ENCODE assay signal across 33 cellular contexts in the genomic region with DNA sequence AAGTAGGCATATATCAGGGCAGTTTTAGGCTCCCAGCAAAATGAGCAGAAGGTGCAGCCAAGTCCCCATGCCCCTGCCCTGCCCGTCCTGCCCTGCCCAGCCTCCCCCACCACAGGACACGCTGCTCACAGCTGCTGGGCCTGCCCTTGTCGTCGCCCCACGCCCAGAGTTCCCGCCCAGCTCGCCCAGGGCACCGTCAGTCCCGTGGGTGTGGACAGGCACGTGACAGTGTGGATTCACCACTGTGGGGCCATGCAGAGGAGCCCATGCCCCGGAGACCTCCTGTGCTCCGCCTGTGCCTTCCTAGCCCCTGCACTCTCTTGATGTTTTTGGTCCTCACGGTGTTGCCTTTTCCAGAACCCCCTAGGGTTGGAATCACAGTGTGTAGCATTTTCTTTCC. TPM values are rescaled to one million over a fixed set of nuclear protein-coding genes. Genes with fewer than 3 reads are reported as not detected.
DNase-seq lines count a peak whose midpoint lies in the region; ATAC-seq, FAIRE-seq and TF ChIP-seq lines count a peak whose summit lies in the region.
"Had no signal": no experiment of that assay in that cellular context is flagged by ENCODE, and none has a peak within 500 bp of the region (broad histone marks: within the 10 kb centered on the region; RNA-seq: fewer than 3 reads in every experiment).

No MANE protein-coding gene starts in this region.

- peaks cover 33% of the 10 kb centered on the region for H3K4me1 ChIP-seq in HepG2 (ENCODE audit: insufficient read depth, low read length)
- peaks cover 0 to 21% (median 7%) of the 10 kb centered on the region in 4 donors for H3K4me1 ChIP-seq in right lobe of liver
- H3K4me1 ChIP-seq in K562 (replicated peaks in 1 of 2; ENCODE audit: control insufficient read depth in 2 of 2, insufficient read depth in 2 of 2, low read length in 2 of 2), result peaks cover 21 to 70% of the 10 kb centered on the region in 2 experiments
- peaks cover 18% of the 10 kb centered on the region for H3K4me1 ChIP-seq in mesenchymal stem cell (ENCODE audit: control insufficient read depth, insufficient read depth, low read depth, low read length)
- H3K4me1 ChIP-seq in transverse colon, result peaks cover 22 to 37% (median 26%) of the 10 kb centered on the region in 4 donors
- H3K4me1 ChIP-seq in pancreas, result peaks cover 0 to 21% (median 6%) of the 10 kb centered on the region in 3 donors

- intact Hi-C loops in HepG2 (cut with micrococcal nuclease; ENCODE audit: unreplicated experiment) (no loop called here), right lobe of liver (cut with DNase I) (no loop called here), K562 (cut with micrococcal nuclease) (no loop called here), transverse colon (cut with DNase I; ENCODE audit: low total_unique reads) (no loop called here), pancreas (cut with DNase I) (no loop called here)

- H3K27me3 ChIP-seq in HepG2 (ENCODE audit: control insufficient read depth in 1 of 2, insufficient read depth in 2 of 2, low read length in 2 of 2) (no peaks in the 10 kb centered on the region), right lobe of liver (no peaks in the 10 kb centered on the region), K562 (ENCODE audit: control insufficient read depth in 2 of 2, insufficient read depth in 2 of 2, low read length in 2 of 2) (no peaks in the 10 kb centered on the region), mesenchymal stem cell (ENCODE audit: control insufficient read depth in 1 of 2, insufficient read depth in 1 of 2, low read length in 2 of 2) (no peaks in the 10 kb centered on the region), transverse colon (no peaks in the 10 kb centered on the region), pancreas (no peaks in the 10 kb centered on the region)
- H3K27me3 ChIP-seq: breast epithelium, stomach had no signal

- H3K9me3 ChIP-seq in HepG2 (ENCODE audit: low read length), result no peaks in the 10 kb centered on the region
- H3K9me3 ChIP-seq in right lobe of liver, result no peaks in the 10 kb centered on the region
- no peaks in the 10 kb centered on the region for H3K9me3 ChIP-seq in K562 (replicated peaks; ENCODE audit: control insufficient read depth, insufficient read depth, low read depth, low read length)
- H3K9me3 ChIP-seq in mesenchymal stem cell (ENCODE audit: control insufficient read depth, low read length), result no peaks in the 10 kb centered on the region
- H3K9me3 ChIP-seq in transverse colon, result no peaks in the 10 kb centered on the region
- H3K9me3 ChIP-seq in pancreas, result no peaks in the 10 kb centered on the region
- H3K9me3 ChIP-seq: A549, breast epithelium, left ventricle myocardium inferior, stomach had no signal

- BruUV-seq in HepG2 (replicated peaks; lab: Mats Ljungman, UMichigan) (no TSS peak), K562 (replicated peaks; lab: Mats Ljungman, UMichigan) (no TSS peak)

- no peak for TF ChIP-seq RAD21 in HepG2 (CRISPR knock-in tag; IDR thresholded peaks at IDR 0.05)
- no peak for TF ChIP-seq RAD21 in K562 (CRISPR knock-in tag; conservative IDR thresholded peaks at IDR 0.05 in 1 of 2, IDR thresholded peaks at IDR 0.05 in 1 of 2)

- H3K9ac ChIP-seq in HepG2 (ENCODE audit: insufficient read depth, low read depth, low read length) (no peak overlapping the region), K562 (ENCODE audit: insufficient read depth in 1 of 2, low read depth in 2 of 2, low read length in 2 of 2) (peak overlapping the region in 1 of 2 experiments; percentile 41; a peak in 2 of 4 replicates), mesenchymal stem cell (ENCODE audit: low read length) (no peak overlapping the region)

- H4K8ac ChIP-seq in mesenchymal stem cell (ENCODE audit: low read length), result no peak overlapping the region

- peak overlapping the region; percentile 37 to 85 for H2BK12ac ChIP-seq in mesenchymal stem cell (ENCODE audit: low read length in 2 of 2)

- 86% methylated on average over 4 of the region's 13 CpGs for WGBS in HepG2 (ENCODE audit: low lambda C conversion rate)
- WGBS in right lobe of liver (ENCODE audit: insufficient coverage, low coverage, low lambda C conversion rate, missing lambda C conversion rate), result 81% methylated on average over 2 of the region's 13 CpGs
- 79% methylated on average over 13 of the region's 13 CpGs for WGBS in K562 (ENCODE audit: insufficient coverage, low coverage, missing lambda C conversion rate)
- 95% methylated on average over 13 of the region's 13 CpGs for WGBS in mesenchymal stem cell
- 67 to 80% methylated on average over 1 to 13 of the region's 13 CpGs for WGBS in transverse colon (ENCODE audit: low coverage in 1 of 2), 2 donors
- 87 to 88% methylated on average over 13 of the region's 13 CpGs for WGBS in pancreas, 2 donors

- FAIRE-seq in HepG2 (lab: Jason Lieb, UNC), result no peak
- no peak for FAIRE-seq in K562 (lab: Jason Lieb, UNC)
- no peak for FAIRE-seq in pancreas (lab: Jason Lieb, UNC)
- FAIRE-seq: A549, endothelial cell of umbilical vein, islet of Langerhans had no signal

- H3K14ac ChIP-seq in mesenchymal stem cell (ENCODE audit: low read length in 2 of 2), result no peak overlapping the region

- H3K4me2 ChIP-seq in HepG2 (ENCODE audit: low read depth, low read length) (no peak overlapping the region), K562 (ENCODE audit: insufficient read depth, low read length) (no peak overlapping the region), mesenchymal stem cell (ENCODE audit: low read length, poor library complexity, severe bottlenecking) (no peak overlapping the region)
- H3K4me2 ChIP-seq: A549, smooth muscle cell had no signal

- in situ Hi-C loops in HepG2 (cut with HindIII; ENCODE audit: extremely low pct_ligation_motif_present, low pct_unique_long_range_greater_than_20kb) (loop anchor here (25.0 kb wide), 1 partner anchor 325 kb away; no protein-coding TSS in a partner anchor), K562 (cut with MboI) (loop anchor here (25.0 kb wide), 1 partner anchor 350 kb away; a partner anchor contains a TSS), transverse colon (cut with MboI; ENCODE audit: low pct_ligation_motif_present in 1 of 4, low pct_unique_long_range_greater_than_20kb in 1 of 4, low sequenced_read_pairs in 3 of 4) (loop anchor here in 2 of 4 donors (25.0 kb wide), 2 partner anchors 350 to 600 kb away; a partner anchor contains a TSS)

- no peak overlapping the region for H3K4me3 ChIP-seq in HepG2 (replicated peaks in 1 of 3; ENCODE audit: insufficient read depth in 1 of 3, low read depth in 2 of 3, low read length in 3 of 3)
- no peak overlapping the region for H3K4me3 ChIP-seq in right lobe of liver
- no peak overlapping the region for H3K4me3 ChIP-seq in K562
- no peak overlapping the region for H3K4me3 ChIP-seq in mesenchymal stem cell (ENCODE audit: insufficient read depth in 1 of 2, low read depth in 1 of 2, low read length in 2 of 2)
- no peak overlapping the region for H3K4me3 ChIP-seq in transverse colon
- H3K4me3 ChIP-seq in pancreas, result no peak overlapping the region
- H3K4me3 ChIP-seq: A549, breast epithelium, left ventricle myocardium inferior, smooth muscle cell, stomach had no signal

- no peak overlapping the region for H2AK5ac ChIP-seq in mesenchymal stem cell (ENCODE audit: low read length, severe bottlenecking)

- TF ChIP-seq EP300 in HepG2 (IDR thresholded peaks at IDR 0.05; ENCODE audit: low read depth in 2 of 2, low read length in 2 of 2) (no peak), HepG2 (CRISPR knock-in tag; IDR thresholded peaks at IDR 0.05; ENCODE audit: borderline replicate concordance) (no peak), K562 (IDR thresholded peaks at IDR 0.05; ENCODE audit: low read length) (no peak), transverse colon (IDR thresholded peaks at IDR 0.05; ENCODE audit: low read depth) (no peak)

- DNase-seq in HepG2 (ENCODE audit: low spot score) (no peak), right lobe of liver (no peak), K562 (ENCODE audit: extremely low read depth in 1 of 4, low spot score in 3 of 4) (no peak), mesenchymal stem cell (no peak), transverse colon (peak; percentile 49), NCI-H2081 (lab: John Stamatoyannopoulos, UW) (no peak), pancreas (no peak)
- DNase-seq in activated CD4-positive, alpha-beta T cell treated with anti-CD3 and anti-CD28 coated beads, Interleukin-2, amount 50 U/mL, for 48 hours, result no peak
- DNase-seq: activated CD4-positive, alpha-beta T cell treated with anti-CD3 and anti-CD28 coated beads for 4 hours; AML-193; anterior cingulate cortex; COR-L47; DMS53; H9; Karpas-422; left ventricle myocardium inferior; midbrain; naive thymus-derived CD4-positive, alpha-beta T cell; NCI-H1930; NCI-H226; NCI-H748 treated with DMSO at 0.1 percent for 48 hours; SHP77 treated with DMSO at 0.1 percent for 48 hours; stimulated activated CD4-positive, alpha-beta T cell treated with anti-CD3 and anti-CD28 coated beads, Interleukin-1b, Interleukin-23, amount 100 ng/mL, for 48 hours; stomach; SW 1271 had no signal

- TF ChIP-seq CTCF in HepG2 (CRISPR knock-in tag; IDR thresholded peaks at IDR 0.05) (no peak), right lobe of liver (IDR thresholded peaks at IDR 0.05) (no peak), K562 (IDR thresholded peaks at IDR 0.05 in 2 of 3, conservative IDR thresholded peaks at IDR 0.05 in 1 of 3; ENCODE audit: insufficient read depth in 2 of 3, low read depth in 1 of 3, low read length in 3 of 3) (no peak), transverse colon (IDR thresholded peaks at IDR 0.05) (no peak), pancreas (IDR thresholded peaks at IDR 0.05) (no peak)

- peaks cover 5 to 15% of the 10 kb centered on the region in 2 experiments for H3K36me3 ChIP-seq in HepG2 (replicated peaks in 1 of 2; ENCODE audit: control insufficient read depth in 1 of 2, insufficient read depth in 2 of 2, low read length in 2 of 2)
- no peaks in the 10 kb centered on the region for H3K36me3 ChIP-seq in right lobe of liver
- H3K36me3 ChIP-seq in K562 (ENCODE audit: control insufficient read depth, insufficient read depth, low read length), result peaks cover 22% of the 10 kb centered on the region
- H3K36me3 ChIP-seq in mesenchymal stem cell (ENCODE audit: control insufficient read depth in 1 of 2, insufficient read depth in 2 of 2, low read depth in 1 of 2, low read length in 2 of 2), result peaks cover 0 to 78% of the 10 kb centered on the region in 2 experiments
- no peaks in the 10 kb centered on the region for H3K36me3 ChIP-seq in transverse colon
- H3K36me3 ChIP-seq in pancreas, result no peaks in the 10 kb centered on the region
- H3K36me3 ChIP-seq: breast epithelium had no signal

- peaks cover 34% of the 10 kb centered on the region for H3K79me1 ChIP-seq in mesenchymal stem cell (replicated peaks; ENCODE audit: low read length, poor library complexity, severe bottlenecking)

- no peaks in the 10 kb centered on the region for H4K20me1 ChIP-seq in HepG2 (ENCODE audit: insufficient read depth, low read length)
- H4K20me1 ChIP-seq in K562 (replicated peaks; ENCODE audit: control insufficient read depth, insufficient read depth, low read length), result no peaks in the 10 kb centered on the region

- peaks cover 15% of the 10 kb centered on the region for H3K79me2 ChIP-seq in HepG2 (ENCODE audit: insufficient read depth, low read length)
- H3K79me2 ChIP-seq in K562 (ENCODE audit: control insufficient read depth, insufficient read depth, low read length), result peaks cover 23% of the 10 kb centered on the region

- no peaks in the 10 kb centered on the region for H3K9me1 ChIP-seq in K562 (ENCODE audit: control insufficient read depth, insufficient read depth, low read length)

- peak overlapping the region in 1 of 2 experiments; percentile 35 for H3K4ac ChIP-seq in mesenchymal stem cell (ENCODE audit: low read depth in 1 of 2, low read length in 2 of 2)

- peak overlapping the region; percentile 43 for H4K91ac ChIP-seq in mesenchymal stem cell (ENCODE audit: low read length)

- no peak overlapping the region for H3K23ac ChIP-seq in mesenchymal stem cell (ENCODE audit: low read length in 2 of 2)

- H3K18ac ChIP-seq in mesenchymal stem cell (ENCODE audit: low read depth in 1 of 2, low read length in 2 of 2), result no peak overlapping the region

- no peak overlapping the region for H2BK5ac ChIP-seq in mesenchymal stem cell (ENCODE audit: low read depth, low read length, poor library complexity, severe bottlenecking)

- POLR2A ChIA-PET in HepG2 (lab: Yijun Ruan, JAX) (no interaction called here), K562 (lab: Yijun Ruan, JAX) (interaction anchor here (0.6 to 1.6 kb wide), 2 partner anchors 13 to 264 kb away, joined by 3 to 8 read pairs; no protein-coding TSS in a partner anchor)

- ATAC-seq in HepG2 (no peak), right lobe of liver (no peak), K562 (no peak), pancreas (no peak)
- ATAC-seq: A549; activated T-helper 17 cell treated with anti-CD3 and anti-CD28 coated beads, Interleukin-2, amount 50 U/mL, for 72 hours; naive thymus-derived CD4-positive, alpha-beta T cell; Panc1 had no signal

- H2BK15ac ChIP-seq in mesenchymal stem cell (ENCODE audit: low read depth, poor library complexity, severe bottlenecking), result no peak overlapping the region

- TF ChIP-seq POLR2A in HepG2 (IDR thresholded peaks at IDR 0.05; ENCODE audit: insufficient read depth in 1 of 2, low read depth in 2 of 2, low read length in 2 of 2) (no peak), right lobe of liver (IDR thresholded peaks at IDR 0.05) (no peak), K562 (conservative IDR thresholded peaks at IDR 0.05) (no peak), transverse colon (IDR thresholded peaks at IDR 0.05) (no peak)

- H3K27ac ChIP-seq in HepG2 (ENCODE audit: extremely low read length, insufficient read depth, low read length) (no peak overlapping the region), right lobe of liver (no peak overlapping the region), K562 (ENCODE audit: extremely low read depth, low read depth, low read length) (no peak overlapping the region), mesenchymal stem cell (ENCODE audit: low read length, poor library complexity, severe bottlenecking) (no peak overlapping the region), transverse colon (no peak overlapping the region), pancreas (no peak overlapping the region)
- H3K27ac ChIP-seq: A549, breast epithelium, HL-60, left ventricle myocardium inferior had no signal

- H2AFZ ChIP-seq in HepG2 (ENCODE audit: low read length) (no peak overlapping the region), K562 (ENCODE audit: low read depth, low read length) (no peak overlapping the region), mesenchymal stem cell (ENCODE audit: low read depth, low read length) (no peak overlapping the region)

- H2BK120ac ChIP-seq in mesenchymal stem cell (ENCODE audit: low read depth, low read length), result no peak overlapping the region

- CTCF ChIA-PET in HepG2 (lab: Yijun Ruan, JAX; ENCODE audit: low intra/inter-chr PET ratio, low total read pairs) (no interaction called here), K562 (lab: Yijun Ruan, JAX; ENCODE audit: low intra/inter-chr PET ratio) (no interaction called here)

RNA-seq across cellular contexts. Expression of a gene that starts 7.0 kb away (rescaled TPM):
- total RNA-seq in HepG2 (2016; rRNA removed; fragmentation: Illumina TruSeq; extraction: Trizol) (10.4 and 10.8 TPM in 2 replicates), right lobe of liver (10 to 100 TPM; 18.9 to 26.0 (median 24.4) TPM), K562 (2014; rRNA removed) (74.4 and 79.5 TPM in 2 replicates), K562 (2014; rRNA removed; fragmentation: Illumina TruSeq; extraction: Trizol) (4.5 and 5.2 TPM in 2 replicates), K562 (2015; rRNA removed; fragmentation: Illumina TruSeq; extraction: Trizol) (13.7 and 15.9 TPM in 2 replicates), K562 (2021) (142 TPM in 2 replicates), transverse colon (10 to 100 TPM; 19.4 to 84.5 (median 34.9) TPM), pancreas (10 to 100 TPM; 17.2 to 35.9 (median 22.3) TPM)
- 25.8 and 31.3 TPM in 2 replicates for total RNA-seq in HepG2 (2016; cell fraction: cytosol; rRNA removed; fragmentation: Illumina TruSeq; extraction: Trizol; ENCODE audit: low read depth)
- total RNA-seq in HepG2 (2016; cell fraction: insoluble cytoplasmic fraction; rRNA removed; fragmentation: Illumina TruSeq; extraction: Trizol), result 9.1 and 10.5 TPM in 2 replicates
- 30.5 and 36.7 TPM in 2 replicates for total RNA-seq in HepG2 (2016; cell fraction: membrane; rRNA removed; fragmentation: Illumina TruSeq; extraction: Trizol)
- total RNA-seq in HepG2 (2016; cell fraction: nucleus; rRNA removed; fragmentation: Illumina TruSeq; extraction: Trizol), result 7.4 and 9.0 TPM in 2 replicates
- polyA plus RNA-seq in HepG2 (2011; rRNA removed) (9.6 and 14.4 TPM in 2 replicates), K562 (2011; rRNA removed) (9.9 and 13.5 TPM in 2 replicates), K562 (2014; fragmentation: Illumina TruSeq; extraction: Trizol) (8.4 and 22.6 TPM in 2 replicates), K562 (2014; fragmentation: Nextera tagmentation; extraction: Ambion mirVana) (1 to 10 TPM in 1 of 2 experiments, under 1 TPM in 1; 0.58 to 1.0 TPM), K562 (2014; rRNA removed) (143 and 153 TPM in 2 replicates), pancreas (10 to 100 TPM; 56.1 to 75.6 TPM)
- 8.7 and 21.7 TPM in 2 replicates for polyA plus RNA-seq in HepG2 (2011; cell fraction: cytosol; rRNA removed)
- polyA plus RNA-seq in HepG2 (2011; cell fraction: nucleus; rRNA removed), result 37.4 and 44.6 TPM in 2 replicates
- 24.2 and 24.5 TPM in 2 replicates for polyA plus RNA-seq in HepG2 (2012)
- polyA plus RNA-seq in HepG2 (2016; cell fraction: cytosol; fragmentation: Illumina TruSeq; extraction: Trizol; ENCODE audit: low read depth), result 237 and 239 TPM in 2 replicates
- 38.7 and 46.2 TPM in 2 replicates for polyA plus RNA-seq in HepG2 (2016; cell fraction: insoluble cytoplasmic fraction; fragmentation: Illumina TruSeq; extraction: Trizol; ENCODE audit: low read depth)
- polyA plus RNA-seq in HepG2 (2016; cell fraction: membrane; fragmentation: Illumina TruSeq; extraction: Trizol; ENCODE audit: low read depth), result 156 and 163 TPM in 2 replicates
- 44.5 and 50.9 TPM in 2 replicates for polyA plus RNA-seq in HepG2 (2016; cell fraction: nucleus; fragmentation: Illumina TruSeq; extraction: Trizol; ENCODE audit: insufficient read depth, low read depth)
- 3.5 and 6.2 TPM in 2 replicates for polyA minus RNA-seq in HepG2 (2011; rRNA and poly(A)+ RNA removed; ENCODE audit: low replicate concordance)
- 5.6 and 7.3 TPM in 2 replicates for polyA minus RNA-seq in HepG2 (2011; cell fraction: cytosol; rRNA and poly(A)+ RNA removed)
- 6.3 and 6.6 TPM in 2 replicates for polyA minus RNA-seq in HepG2 (2011; cell fraction: nucleus; rRNA and poly(A)+ RNA removed)
- total RNA-seq in K562 (2011; cell fraction: chromatin; rRNA removed; ENCODE audit: low replicate concordance), result 32.5 and 87.9 TPM in 2 replicates
- 57.6 and 57.7 TPM in 2 replicates for total RNA-seq in K562 (2011; cell fraction: nucleolus; rRNA removed)
- total RNA-seq in K562 (2011; cell fraction: nucleoplasm; rRNA removed), result 37.4 and 38.2 TPM in 2 replicates
- polyA plus RNA-seq in K562 (2011; cell fraction: cytosol; rRNA removed), result 19.5 and 92.5 TPM in 2 replicates
- 23.2 and 44.5 TPM in 2 replicates for polyA plus RNA-seq in K562 (2011; cell fraction: nucleus; rRNA removed)
- polyA plus RNA-seq in K562 (2012), result 74.5 and 114 TPM in 2 replicates
- 3.3 and 3.9 TPM in 2 replicates for polyA minus RNA-seq in K562 (2011; rRNA and poly(A)+ RNA removed)
- polyA minus RNA-seq in K562 (2011; cell fraction: cytosol; rRNA and poly(A)+ RNA removed), result 16.1 and 25.8 TPM in 2 replicates
- polyA minus RNA-seq in K562 (2011; cell fraction: nucleus; rRNA and poly(A)+ RNA removed), result 10.0 and 14.0 TPM in 2 replicates
- polyA plus RNA-seq in mesenchymal stem cell (2013, experiment 1 of 2), result 84.5 TPM
- 86.1 TPM for polyA plus RNA-seq in mesenchymal stem cell (2013, experiment 2 of 2)

RNA-seq across cellular contexts. Expression of a gene that starts 40.5 kb away (rescaled TPM):
- total RNA-seq in HepG2 (2016; rRNA removed; fragmentation: Illumina TruSeq; extraction: Trizol), result 6.9 and 9.6 TPM in 2 replicates
- total RNA-seq in HepG2 (2016; cell fraction: cytosol; rRNA removed; fragmentation: Illumina TruSeq; extraction: Trizol; ENCODE audit: low read depth), result 3.4 and 6.3 TPM in 2 replicates
- 7.7 and 7.9 TPM in 2 replicates for total RNA-seq in HepG2 (2016; cell fraction: insoluble cytoplasmic fraction; rRNA removed; fragmentation: Illumina TruSeq; extraction: Trizol)
- 4.6 and 5.7 TPM in 2 replicates for total RNA-seq in HepG2 (2016; cell fraction: membrane; rRNA removed; fragmentation: Illumina TruSeq; extraction: Trizol)
- 10.6 and 12.2 TPM in 2 replicates for total RNA-seq in HepG2 (2016; cell fraction: nucleus; rRNA removed; fragmentation: Illumina TruSeq; extraction: Trizol)
- 4.7 and 5.9 TPM in 2 replicates for polyA plus RNA-seq in HepG2 (2011; rRNA removed)
- polyA plus RNA-seq in HepG2 (2011; cell fraction: cytosol; rRNA removed), result 3.8 and 4.2 TPM in 2 replicates
- polyA plus RNA-seq in HepG2 (2011; cell fraction: nucleus; rRNA removed), result 20.3 and 21.2 TPM in 2 replicates
- 10.1 and 12.3 TPM in 2 replicates for polyA plus RNA-seq in HepG2 (2012)
- 0.60 and 0.83 TPM in 2 replicates for polyA plus RNA-seq in HepG2 (2016; cell fraction: cytosol; fragmentation: Illumina TruSeq; extraction: Trizol; ENCODE audit: low read depth)
- polyA plus RNA-seq in HepG2 (2016; cell fraction: insoluble cytoplasmic fraction; fragmentation: Illumina TruSeq; extraction: Trizol; ENCODE audit: low read depth), result 16.7 and 23.3 TPM in 2 replicates
- polyA plus RNA-seq in HepG2 (2016; cell fraction: membrane; fragmentation: Illumina TruSeq; extraction: Trizol; ENCODE audit: low read depth), result 3.7 and 4.4 TPM in 2 replicates
- polyA plus RNA-seq in HepG2 (2016; cell fraction: nucleus; fragmentation: Illumina TruSeq; extraction: Trizol; ENCODE audit: insufficient read depth, low read depth), result 33.8 and 34.3 TPM in 2 replicates
- polyA minus RNA-seq in HepG2 (2011; rRNA and poly(A)+ RNA removed; ENCODE audit: low replicate concordance), result 4.4 and 14.7 TPM in 2 replicates
- 16.7 and 22.2 TPM in 2 replicates for polyA minus RNA-seq in HepG2 (2011; cell fraction: cytosol; rRNA and poly(A)+ RNA removed)
- polyA minus RNA-seq in HepG2 (2011; cell fraction: nucleus; rRNA and poly(A)+ RNA removed), result 10.9 and 12.1 TPM in 2 replicates
- 10 to 100 TPM; 23.7 to 84.8 (median 31.4) TPM for total RNA-seq in right lobe of liver
- 25.0 and 40.0 TPM in 2 replicates for total RNA-seq in K562 (2011; cell fraction: chromatin; rRNA removed; ENCODE audit: low replicate concordance)
- total RNA-seq in K562 (2011; cell fraction: nucleolus; rRNA removed), result 28.2 and 34.2 TPM in 2 replicates
- 21.0 and 24.4 TPM in 2 replicates for total RNA-seq in K562 (2011; cell fraction: nucleoplasm; rRNA removed)
- 10.8 and 16.6 TPM in 2 replicates for total RNA-seq in K562 (2014; rRNA removed)
- total RNA-seq in K562 (2014; rRNA removed; fragmentation: Illumina TruSeq; extraction: Trizol), result 2.8 and 3.2 TPM in 2 replicates
- total RNA-seq in K562 (2015; rRNA removed; fragmentation: Illumina TruSeq; extraction: Trizol), result 4.6 and 5.6 TPM in 2 replicates
- total RNA-seq in K562 (2021), result 55.4 and 60.5 TPM in 2 replicates
- polyA plus RNA-seq in K562 (2011; rRNA removed), result 3.1 and 4.6 TPM in 2 replicates
- 3.6 and 6.1 TPM in 2 replicates for polyA plus RNA-seq in K562 (2011; cell fraction: cytosol; rRNA removed)
- polyA plus RNA-seq in K562 (2011; cell fraction: nucleus; rRNA removed), result 8.6 and 16.4 TPM in 2 replicates
- polyA plus RNA-seq in K562 (2012), result 13.2 and 13.6 TPM in 2 replicates
- 15.8 and 21.4 TPM in 2 replicates for polyA plus RNA-seq in K562 (2014; fragmentation: Illumina TruSeq; extraction: Trizol)
- under 1 TPM; 0.10 to 0.39 TPM for polyA plus RNA-seq in K562 (2014; fragmentation: Nextera tagmentation; extraction: Ambion mirVana)
- 16.4 and 17.0 TPM in 2 replicates for polyA plus RNA-seq in K562 (2014; rRNA removed)
- polyA minus RNA-seq in K562 (2011; rRNA and poly(A)+ RNA removed), result 2.7 and 4.6 TPM in 2 replicates
- 20.6 and 21.9 TPM in 2 replicates for polyA minus RNA-seq in K562 (2011; cell fraction: cytosol; rRNA and poly(A)+ RNA removed)
- 8.6 and 10.9 TPM in 2 replicates for polyA minus RNA-seq in K562 (2011; cell fraction: nucleus; rRNA and poly(A)+ RNA removed)
- 43.3 TPM for polyA plus RNA-seq in mesenchymal stem cell (2013, experiment 1 of 2)
- polyA plus RNA-seq in mesenchymal stem cell (2013, experiment 2 of 2), result 44.2 TPM
- total RNA-seq in transverse colon, result 10 to 100 TPM; 24.4 to 52.4 (median 32.2) TPM
- 10 to 100 TPM; 11.0 to 27.9 (median 16.2) TPM for total RNA-seq in pancreas
- polyA plus RNA-seq in pancreas, result 10 to 100 TPM in 1 of 2 donors, 1 to 10 TPM in 1; 8.6 to 12.1 TPM
